11 cellular contexts compared by ENCODE assay signal in genomic region chr17:50638572-50638850, GRCh38. TPM values are rescaled to one million over a fixed set of nuclear protein-coding genes. Genes with fewer than 3 reads are reported as not detected.
A peak's percentile ranks its signal among the peaks of the same experiment; 100 is the strongest.
DNase-seq lines count a peak whose midpoint lies in the region; ATAC-seq, FAIRE-seq and TF ChIP-seq lines count a peak whose summit lies in the region.
"Had no signal": no experiment of that assay in that cellular context is flagged by ENCODE, and none has a peak within 500 bp of the region (broad histone marks: within the 10 kb centered on the region; RNA-seq: fewer than 3 reads in every experiment).

No MANE protein-coding gene starts in this region.

- H3K4me3 ChIP-seq in adipocyte (ENCODE audit: low read length): peak overlapping the region; percentile 39
- peak overlapping the region in 1 of 2 donors; percentile 18 for H3K4me3 ChIP-seq in kidney (ENCODE audit: low read length in 2 of 2)
- no peak overlapping the region for H3K4me3 ChIP-seq in upper lobe of left lung

- FAIRE-seq in H54 (lab: Jason Lieb, UNC) (peak; percentile 58), kidney (lab: Jason Lieb, UNC) (no peak)
- FAIRE-seq: TTC549 had no signal

- no peaks in the 10 kb centered on the region for H3K27me3 ChIP-seq in adipocyte (replicated peaks; ENCODE audit: control insufficient read depth, insufficient read depth, low read length)
- H3K27me3 ChIP-seq in upper lobe of left lung: peaks cover 0 to 12% (median 8%) of the 10 kb centered on the region in 4 donors

- TF ChIP-seq CTCF in kidney (IDR thresholded peaks at IDR 0.05; ENCODE audit: borderline replicate concordance, extremely low read depth, insufficient read depth): no peak
- TF ChIP-seq CTCF in upper lobe of left lung (IDR thresholded peaks at IDR 0.05): no peak
- TF ChIP-seq CTCF in natural killer cell (IDR thresholded peaks at IDR 0.05): no peak

- H3K4me1 ChIP-seq in adipocyte (ENCODE audit: control insufficient read depth, insufficient read depth, low read length) (peaks cover 69% of the 10 kb centered on the region), kidney (ENCODE audit: control insufficient read depth in 1 of 2, insufficient read depth in 1 of 2, low read depth in 1 of 2, low read length in 2 of 2) (peaks cover 21 to 32% of the 10 kb centered on the region in 2 donors), upper lobe of left lung (peaks cover 52 to 71% (median 66%) of the 10 kb centered on the region in 4 donors)

- H3K4me3 Mint-ChIP-seq in natural killer cell: no peak overlapping the region
- H3K4me3 Mint-ChIP-seq: neural crest cell had no signal

- peaks cover 22 to 27% of the 10 kb centered on the region in 2 donors for H3K27me3 Mint-ChIP-seq in natural killer cell (ENCODE audit: low read depth in 2 of 2)

- H3K9me3 ChIP-seq in adipocyte (ENCODE audit: control insufficient read depth, low read length): no peaks in the 10 kb centered on the region
- no peaks in the 10 kb centered on the region for H3K9me3 ChIP-seq in kidney (ENCODE audit: control insufficient read depth in 1 of 2, low read length in 2 of 2)
- H3K9me3 ChIP-seq in upper lobe of left lung: no peaks in the 10 kb centered on the region

- no peaks in the 10 kb centered on the region for H3K4me1 Mint-ChIP-seq in natural killer cell

- no peaks in the 10 kb centered on the region for H3K36me3 Mint-ChIP-seq in natural killer cell

- ATAC-seq in upper lobe of left lung (ENCODE audit: low FRiP score in 2 of 2) (no peak), HG02870 (IDR thresholded peaks at IDR 0.05; ENCODE audit: unreplicated experiment) (no peak), natural killer cell (no peak)

- H3K36me3 ChIP-seq in adipocyte (ENCODE audit: control insufficient read depth, insufficient read depth, low read length, severe bottlenecking) (peaks cover 8% of the 10 kb centered on the region), kidney (ENCODE audit: control insufficient read depth in 1 of 2, insufficient read depth in 2 of 2, low read length in 2 of 2) (no peaks in the 10 kb centered on the region), upper lobe of left lung (no peaks in the 10 kb centered on the region)

- H3K9me3 Mint-ChIP-seq in natural killer cell: no peaks in the 10 kb centered on the region
- H3K9me3 Mint-ChIP-seq: neural crest cell had no signal

- H3K27ac Mint-ChIP-seq in natural killer cell: no peak overlapping the region

- intact Hi-C loops in kidney (cut with DNase I): loop anchor here (10.0 kb wide), 1 partner anchor 46 kb away; no protein-coding TSS in a partner anchor
- intact Hi-C loops in natural killer cell (cut with micrococcal nuclease): no loop called here

- 55 to 70% methylated on average over 1 of the region's 1 CpG for WGBS in upper lobe of left lung, 2 donors

- H3K27ac ChIP-seq in kidney (ENCODE audit: low read depth in 2 of 2, low read length in 2 of 2) (peak overlapping the region; percentile 47 to 57), upper lobe of left lung (peak overlapping the region; percentile 46 to 73 (median 56))

- DNase-seq in H54 (ENCODE audit: insufficient read length, low spot score) (peak; percentile 92), adipocyte (ENCODE audit: low read depth) (no peak), kidney (no peak), upper lobe of left lung (no peak), natural killer cell (no peak), DMS 273 treated with DMSO at 0.1 percent for 48 hours (lab: John Stamatoyannopoulos, UW) (no peak)
- no peak for DNase-seq in activated CD4-positive, CD25-positive, alpha-beta regulatory T cell (lab: John Stamatoyannopoulos, UW)
- DNase-seq: NCI-H187 treated with DMSO at 0.1 percent for 48 hours had no signal

- H3K9ac ChIP-seq in adipocyte (ENCODE audit: low read length) (peak overlapping the region; percentile 40), kidney (ENCODE audit: low read length in 2 of 2) (peak overlapping the region in 1 of 2 donors; percentile 53)

- TF ChIP-seq POLR2A in H54 (IDR thresholded peaks at IDR 0.05; ENCODE audit: low read depth, low read length) (no peak), upper lobe of left lung (IDR thresholded peaks at IDR 0.05) (no peak)

- no peak for TF ChIP-seq EP300 in upper lobe of left lung (IDR thresholded peaks at IDR 0.05)

RNA-seq across cellular contexts. Expression of gene ABCC3, which starts 3.8 kb away (rescaled TPM):
- total RNA-seq in kidney (156 TPM), upper lobe of left lung (100 to 1,000 TPM in 1 of 6 donors, 10 to 100 TPM in 5; 34.2 to 268 (median 57.7) TPM), natural killer cell (10 to 100 TPM in 1 of 3 donors, 1 to 10 TPM in 2; 1.6 to 13.2 (median 5.9) TPM)
- polyA plus RNA-seq in kidney (ENCODE audit: insufficient read depth, low read depth, low replicate concordance): 9.3 TPM
- total RNA-seq: neural crest cell had no signal
